20 cellular contexts compared by ENCODE assay signal in the genomic region with DNA sequence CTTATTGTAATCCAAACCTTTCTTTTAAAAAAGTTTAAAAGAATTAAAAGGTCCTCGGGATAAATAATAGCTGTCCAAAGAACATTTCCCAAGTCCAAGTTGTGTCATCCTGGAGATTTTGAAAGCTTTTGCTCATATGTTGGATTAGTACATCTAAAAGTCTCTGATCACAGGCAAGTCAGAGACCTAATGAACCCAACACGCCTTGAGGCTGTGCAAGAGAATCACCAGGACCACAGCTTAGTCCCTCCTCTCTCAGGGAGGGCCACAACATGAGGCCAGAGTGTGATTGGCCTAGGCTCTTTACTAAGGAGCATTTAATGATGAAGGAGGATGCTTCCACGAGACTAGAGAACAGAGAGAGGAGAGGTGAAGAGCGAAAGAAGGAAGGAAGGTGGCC.
"Had no signal": no experiment of that assay in that cellular context is flagged by ENCODE, and none has a peak within 500 bp of the region (broad histone marks: within the 10 kb centered on the region; RNA-seq: fewer than 3 reads in every experiment).

No MANE protein-coding gene starts in this region.

- H3K27me3 ChIP-seq: right lobe of liver, suprapubic skin, thyroid gland had no signal

- DNase-seq: effector memory CD8-positive, alpha-beta T cell; foreskin fibroblast; immature natural killer cell; left colon; left ventricle myocardium superior; mesendoderm; naive B cell; nephron progenitor cell; right lobe of liver; stimulated activated CD4-positive, alpha-beta T cell treated with anti-CD3 and anti-CD28 coated beads, Interleukin-4, amount 100 ng/mL, for 1 hour; stimulated activated CD8-positive, alpha-beta memory T cell treated with anti-CD3 and anti-CD28 coated beads, Interleukin-4, amount 100 ng/mL, for 48 hours; stimulated activated naive CD8-positive, alpha-beta T cell treated with anti-CD3 and anti-CD28 coated beads, Interleukin-15, Interleukin-2, amounts not matched to agents 100 U/mL and 50 U/mL, for 24 hours; thyroid gland had no signal

- H3K4me1 ChIP-seq: parathyroid adenoma, prostate gland, right lobe of liver had no signal

- H3K36me3 Mint-ChIP-seq: naive B cell; stimulated activated effector memory CD8-positive, alpha-beta T cell treated with anti-CD3 and anti-CD28 coated beads, Interleukin-12 subunit alpha, Interleukin-12 subunit beta, amount 100 ng/mL, for 72 hours; type B pancreatic cell had no signal

- H3K27me3 Mint-ChIP-seq: dendritic cell treated with granulocyte-macrophage colony-stimulating factor and Interleukin-4, amounts not matched to agents 40 ng/mL and 50 ng/mL, for 4 days; effector memory CD8-positive, alpha-beta T cell had no signal

- H3K27ac ChIP-seq: parathyroid adenoma, prostate gland, right lobe of liver, suprapubic skin, thyroid gland had no signal

- H3K4me1 Mint-ChIP-seq: immature natural killer cell; naive B cell; nephron progenitor cell; stimulated activated effector memory CD8-positive, alpha-beta T cell treated with anti-CD3 and anti-CD28 coated beads, Interleukin-12 subunit alpha, Interleukin-12 subunit beta, amount 100 ng/mL, for 72 hours had no signal

- H3K27ac Mint-ChIP-seq: dendritic cell treated with granulocyte-macrophage colony-stimulating factor and Interleukin-4, amounts not matched to agents 40 ng/mL and 50 ng/mL, for 4 days; effector memory CD8-positive, alpha-beta T cell; immature natural killer cell; nephron progenitor cell; stimulated activated effector memory CD8-positive, alpha-beta T cell treated with anti-CD3 and anti-CD28 coated beads, Interleukin-12 subunit alpha, Interleukin-12 subunit beta, amount 100 ng/mL, for 72 hours; type B pancreatic cell had no signal

- H3K36me3 ChIP-seq: prostate gland, right lobe of liver, suprapubic skin, thyroid gland had no signal

- H3K4me3 ChIP-seq: lung, prostate gland, right lobe of liver, suprapubic skin, thyroid gland had no signal

- ATAC-seq: effector memory CD8-positive, alpha-beta T cell; left colon; left ventricle myocardium superior; right lobe of liver; stimulated activated effector memory CD8-positive, alpha-beta T cell treated with anti-CD3 and anti-CD28 coated beads, Interleukin-12 subunit alpha, Interleukin-12 subunit beta, amount 100 ng/mL, for 72 hours; stimulated activated naive CD8-positive, alpha-beta T cell treated with anti-CD3 and anti-CD28 coated beads, Interleukin-15, Interleukin-2, amounts not matched to agents 100 U/mL and 50 U/mL, for 24 hours had no signal

- H3K9me3 Mint-ChIP-seq: dendritic cell treated with granulocyte-macrophage colony-stimulating factor and Interleukin-4, amounts not matched to agents 40 ng/mL and 50 ng/mL, for 4 days; nephron progenitor cell; type B pancreatic cell had no signal

- H3K9me3 ChIP-seq: prostate gland, right lobe of liver, suprapubic skin, thyroid gland had no signal

- H3K4me3 Mint-ChIP-seq: dendritic cell treated with granulocyte-macrophage colony-stimulating factor and Interleukin-4, amounts not matched to agents 40 ng/mL and 50 ng/mL, for 4 days; effector memory CD8-positive, alpha-beta T cell; immature natural killer cell; naive B cell; nephron progenitor cell; stimulated activated effector memory CD8-positive, alpha-beta T cell treated with anti-CD3 and anti-CD28 coated beads, Interleukin-12 subunit alpha, Interleukin-12 subunit beta, amount 100 ng/mL, for 72 hours; type B pancreatic cell had no signal
